In genomic region chr4:106583108-106583507, GRCh38 we compare ENCODE assay signal across 16 cellular contexts.
A peak's percentile ranks its signal among the peaks of the same experiment; 100 is the strongest.
DNase-seq lines count a peak whose midpoint lies in the region; ATAC-seq, FAIRE-seq and TF ChIP-seq lines count a peak whose summit lies in the region.
"Had no signal": no experiment of that assay in that cellular context is flagged by ENCODE, and none has a peak within 500 bp of the region (broad histone marks: within the 10 kb centered on the region; RNA-seq: fewer than 3 reads in every experiment).

No MANE protein-coding gene starts in this region.

- no peaks in the 10 kb centered on the region for H3K9me3 Mint-ChIP-seq in HFFc6
- H3K9me3 Mint-ChIP-seq in astrocyte (ENCODE audit: unreplicated experiment): no peaks in the 10 kb centered on the region
- H3K9me3 Mint-ChIP-seq in activated CD4-positive, alpha-beta T cell treated with anti-CD3 and anti-CD28 coated beads, Interleukin-2, amount 10 ng/mL, durations not matched to agents 7 days and 5 days: no peaks in the 10 kb centered on the region

- H3K36me3 Mint-ChIP-seq in HFFc6 (ENCODE audit: low read depth): no peaks in the 10 kb centered on the region
- H3K36me3 Mint-ChIP-seq in astrocyte (ENCODE audit: low read depth, unreplicated experiment): no peaks in the 10 kb centered on the region
- no peaks in the 10 kb centered on the region for H3K36me3 Mint-ChIP-seq in activated CD4-positive, alpha-beta T cell treated with anti-CD3 and anti-CD28 coated beads, Interleukin-2, amount 10 ng/mL, durations not matched to agents 7 days and 5 days (ENCODE audit: low read depth)

- H3K4me2 ChIP-seq in astrocyte (ENCODE audit: low read length) (peak overlapping the region; percentile 57), skeletal muscle satellite cell (ENCODE audit: low read length) (peak overlapping the region; percentile 7)

- peak overlapping the region; percentile 18 for H3K9ac ChIP-seq in astrocyte (ENCODE audit: low read length)
- H3K9ac ChIP-seq in skeletal muscle satellite cell (ENCODE audit: low read depth, low read length): no peak overlapping the region

- H3K4me1 Mint-ChIP-seq in HFFc6 (ENCODE audit: low read depth) (peaks cover 55% of the 10 kb centered on the region), astrocyte (ENCODE audit: low read depth, unreplicated experiment) (peaks cover 25% of the 10 kb centered on the region)
- H3K4me1 Mint-ChIP-seq in activated CD4-positive, alpha-beta T cell treated with anti-CD3 and anti-CD28 coated beads, Interleukin-2, amount 10 ng/mL, durations not matched to agents 7 days and 5 days: no peaks in the 10 kb centered on the region

- intact Hi-C loops in posterior cingulate gyrus (cut with DNase I): no loop called here

- CTCF ChIA-PET in activated CD4-positive, alpha-beta T cell treated with anti-CD3 and anti-CD28 coated beads, Interleukin-2, amount 10 ng/mL, durations not matched to agents 7 days and 5 days (lab: Charles Lee): no interaction called here

- no peaks in the 10 kb centered on the region for H3K27me3 ChIP-seq in astrocyte (ENCODE audit: insufficient read depth, low read length)
- no peaks in the 10 kb centered on the region for H3K27me3 ChIP-seq in skeletal muscle satellite cell (ENCODE audit: control insufficient read depth, insufficient read depth, low read length)

- H3K4me3 ChIP-seq in astrocyte (ENCODE audit: insufficient read depth, low read depth, low read length) (peak overlapping the region; percentile 5), skeletal muscle satellite cell (ENCODE audit: low read length) (no peak overlapping the region)

- peak overlapping the region; percentile 71 for H3K27ac ChIP-seq in astrocyte (ENCODE audit: low read depth, low read length)

- peak; percentile 45 for FAIRE-seq in astrocyte (lab: Jason Lieb, UNC)
- FAIRE-seq: GM12891 had no signal

- H3K79me2 ChIP-seq in astrocyte (ENCODE audit: insufficient read depth, low read length): no peaks in the 10 kb centered on the region

- DNase-seq in HFFc6: no peak
- DNase-seq in astrocyte (ENCODE audit: low read depth): no peak
- DNase-seq in iris pigment epithelial cell (ENCODE audit: low read depth): peak; percentile 28
- no peak for DNase-seq in GM13977 (ENCODE audit: low spot score)
- no peak for DNase-seq in activated CD4-positive, alpha-beta T cell treated with anti-CD3 and anti-CD28 coated beads, Interleukin-2, amount 10 ng/mL, durations not matched to agents 7 days and 5 days
- no peak for DNase-seq in posterior cingulate gyrus
- DNase-seq: C1 segment of cervical spinal cord, GOT3, Karpas-422, NCI-H1436, NCI-H2029 treated with DMSO at 0.1 percent for 48 hours, NCI-H510A treated with DMSO at 0.1 percent for 48 hours, SIG-M5 had no signal

- peak overlapping the region; percentile 53; the same call in 1 of the 2 replicates for H3K4me3 Mint-ChIP-seq in HFFc6
- H3K4me3 Mint-ChIP-seq in astrocyte (ENCODE audit: unreplicated experiment): no peak overlapping the region
- H3K4me3 Mint-ChIP-seq in activated CD4-positive, alpha-beta T cell treated with anti-CD3 and anti-CD28 coated beads, Interleukin-2, amount 10 ng/mL, durations not matched to agents 7 days and 5 days: no peak overlapping the region

- H3K9me3 ChIP-seq in astrocyte (ENCODE audit: insufficient read depth, low read depth, low read length): no peaks in the 10 kb centered on the region
- H3K9me3 ChIP-seq in skeletal muscle satellite cell (replicated peaks; ENCODE audit: low read length): no peaks in the 10 kb centered on the region

- H2AFZ ChIP-seq in astrocyte (ENCODE audit: low read depth, low read length): no peak overlapping the region

- no peaks in the 10 kb centered on the region for H3K36me3 ChIP-seq in astrocyte (ENCODE audit: insufficient read depth, low read length)
- H3K36me3 ChIP-seq in skeletal muscle satellite cell (ENCODE audit: insufficient read depth, low read length): no peaks in the 10 kb centered on the region

- H3K27ac Mint-ChIP-seq in HFFc6 (peak overlapping the region; percentile 85), astrocyte (ENCODE audit: unreplicated experiment) (peak overlapping the region; percentile 63)
- H3K27ac Mint-ChIP-seq in activated CD4-positive, alpha-beta T cell treated with anti-CD3 and anti-CD28 coated beads, Interleukin-2, amount 10 ng/mL, durations not matched to agents 7 days and 5 days: no peak overlapping the region

- ATAC-seq in HG02571 (IDR thresholded peaks at IDR 0.05; ENCODE audit: unreplicated experiment): no peak

- H3K4me1 ChIP-seq in astrocyte (ENCODE audit: insufficient read depth, low read length): peaks cover 30% of the 10 kb centered on the region
- H3K4me1 ChIP-seq in skeletal muscle satellite cell (ENCODE audit: control insufficient read depth, insufficient read depth, low read length): peaks cover 56% of the 10 kb centered on the region

- no peaks in the 10 kb centered on the region for H4K20me1 ChIP-seq in astrocyte (ENCODE audit: insufficient read depth, low read length)

- POLR2A ChIA-PET in activated CD4-positive, alpha-beta T cell treated with anti-CD3 and anti-CD28 coated beads, Interleukin-2, amount 10 ng/mL, durations not matched to agents 7 days and 5 days (lab: Charles Lee): no interaction called here

- in situ Hi-C loops in GM13977 (cut with MboI; ENCODE audit: low pct_unique_long_range_greater_than_20kb, low sequenced_read_pairs, unreplicated experiment): no loop called here

- H3K27me3 Mint-ChIP-seq in HFFc6 (ENCODE audit: insufficient read depth) (no peaks in the 10 kb centered on the region), astrocyte (ENCODE audit: low read depth, unreplicated experiment) (no peaks in the 10 kb centered on the region)
- no peaks in the 10 kb centered on the region for H3K27me3 Mint-ChIP-seq in activated CD4-positive, alpha-beta T cell treated with anti-CD3 and anti-CD28 coated beads, Interleukin-2, amount 10 ng/mL, durations not matched to agents 7 days and 5 days

- no peak for TF ChIP-seq CTCF in HFFc6 (IDR thresholded peaks at IDR 0.05)
- TF ChIP-seq CTCF in astrocyte (IDR thresholded peaks at IDR 0.05; ENCODE audit: insufficient read depth, low read depth, low read length): no peak
- TF ChIP-seq CTCF in GM13977 (IDR thresholded peaks at IDR 0.05; ENCODE audit: extremely low read depth, insufficient read depth, missing control alignments): no peak
